ENCODE assay signal across 8 cellular contexts in the genomic region with DNA sequence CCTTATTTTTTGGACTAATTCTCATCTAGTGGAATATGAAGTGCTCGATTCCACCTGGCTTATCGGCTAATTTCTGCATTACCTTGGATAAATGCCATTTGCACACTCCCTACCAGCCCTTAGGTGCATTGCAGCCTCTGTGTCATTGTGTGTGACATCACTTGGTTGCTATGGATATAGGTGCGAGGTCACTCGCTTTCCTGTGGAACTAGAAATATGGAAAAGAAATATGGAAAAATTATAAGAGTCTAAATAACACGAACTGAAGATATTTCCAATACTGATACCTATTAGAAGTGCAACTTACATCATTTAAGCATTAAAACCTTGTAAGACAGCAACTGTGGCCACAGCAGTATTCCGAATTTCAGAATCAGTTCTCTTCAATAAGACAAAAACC. TPM values are rescaled to one million over a fixed set of nuclear protein-coding genes. Genes with fewer than 3 reads are reported as not detected.
DNase-seq lines count a peak whose midpoint lies in the region; TF ChIP-seq lines count a peak whose summit lies in the region.

No MANE protein-coding gene starts in this region.

- H3K4me2 ChIP-seq in OCI-LY7 (ENCODE audit: low read length): peak overlapping the region; percentile 86

- CTCF ChIA-PET in OCI-LY7 (lab: Charles Lee; ENCODE audit: unreplicated experiment): no interaction called here

- POLR2A ChIA-PET in OCI-LY7 (lab: Charles Lee): interaction anchor here (0.7 to 1.4 kb wide), 2 partner anchors 23 to 363 kb away, joined by 3 to 4 read pairs; no protein-coding TSS in a partner anchor

- H3K4me1 ChIP-seq in cardiac muscle cell (ENCODE audit: low read depth) (peaks cover 14% of the 10 kb centered on the region), OCI-LY7 (ENCODE audit: insufficient read depth, low read length, poor library complexity, severe bottlenecking) (peaks cover 25% of the 10 kb centered on the region)

- H3K79me2 ChIP-seq in OCI-LY7 (ENCODE audit: insufficient read depth, low read depth, low read length): peaks cover 68% of the 10 kb centered on the region

- no peaks in the 10 kb centered on the region for H3K27me3 ChIP-seq in cardiac muscle cell

- DNase-seq in cardiac muscle cell (ENCODE audit: low read depth in 1 of 2, low spot score in 1 of 2) (peak in 1 of 2 donors; percentile 43), cardiac septum (ENCODE audit: low spot score) (no peak), OCI-LY7 (ENCODE audit: low spot score) (peak; percentile 30), endothelial cell (ENCODE audit: low spot score) (no peak), osteocyte (ENCODE audit: extremely low spot score, unreplicated experiment) (no peak), foreskin melanocyte (no peak), activated gamma-delta T cell (lab: John Stamatoyannopoulos, UW) (no peak)
- no peak for DNase-seq in effector CD4-positive, alpha-beta T cell

- peak overlapping the region; percentile 67 for H3K4me3 ChIP-seq in cardiac muscle cell
- peak overlapping the region; percentile 96 for H3K4me3 ChIP-seq in OCI-LY7 (ENCODE audit: low read depth, low read length, poor library complexity, severe bottlenecking)

- H3K9me3 ChIP-seq in cardiac muscle cell (ENCODE audit: low read depth) (no peaks in the 10 kb centered on the region), OCI-LY7 (ENCODE audit: low read length) (peaks cover 8% of the 10 kb centered on the region; the same call in 1 of the 2 replicates)

- no peak for TF ChIP-seq CTCF in cardiac muscle cell (IDR thresholded peaks at IDR 0.05; ENCODE audit: low read depth, low read length)
- no peak for TF ChIP-seq CTCF in OCI-LY7 (conservative IDR thresholded peaks at IDR 0.05; ENCODE audit: low read length)
- no peak for TF ChIP-seq CTCF in endothelial cell (IDR thresholded peaks at IDR 0.05; ENCODE audit: unreplicated experiment)
- no peak for TF ChIP-seq CTCF in osteocyte (IDR thresholded peaks at IDR 0.05)

- H3K27ac Mint-ChIP-seq in endothelial cell (ENCODE audit: unreplicated experiment): peak overlapping the region; percentile 99
- H3K27ac Mint-ChIP-seq in osteocyte (ENCODE audit: unreplicated experiment): peak overlapping the region; percentile 90

- H3K36me3 Mint-ChIP-seq in endothelial cell (ENCODE audit: low read depth, unreplicated experiment) (peaks cover 28% of the 10 kb centered on the region), osteocyte (ENCODE audit: unreplicated experiment) (peaks cover 27% of the 10 kb centered on the region)

- H3K4me1 Mint-ChIP-seq in endothelial cell (ENCODE audit: unreplicated experiment) (peaks cover 31% of the 10 kb centered on the region), osteocyte (ENCODE audit: unreplicated experiment) (peaks cover 55% of the 10 kb centered on the region)

- peak overlapping the region; percentile 99 for H3K4me3 Mint-ChIP-seq in endothelial cell (ENCODE audit: unreplicated experiment)
- H3K4me3 Mint-ChIP-seq in osteocyte (ENCODE audit: unreplicated experiment): peak overlapping the region; percentile 88

- H3K36me3 ChIP-seq in cardiac muscle cell (peaks cover 4% of the 10 kb centered on the region), OCI-LY7 (ENCODE audit: insufficient read depth, low read length) (peaks cover 62% of the 10 kb centered on the region)

- H3K9me2 ChIP-seq in OCI-LY7 (ENCODE audit: insufficient read depth, low read length): no peaks in the 10 kb centered on the region

- no peak overlapping the region for H2AFZ ChIP-seq in OCI-LY7 (ENCODE audit: low read length)

- H3K27me3 Mint-ChIP-seq in endothelial cell (ENCODE audit: unreplicated experiment): peaks cover 14% of the 10 kb centered on the region
- no peaks in the 10 kb centered on the region for H3K27me3 Mint-ChIP-seq in osteocyte (ENCODE audit: unreplicated experiment)

- H3K27ac ChIP-seq in cardiac muscle cell: no peak overlapping the region
- no peak overlapping the region for H3K27ac ChIP-seq in OCI-LY7 (ENCODE audit: low read depth, low read length, poor library complexity, severe bottlenecking)

- H3K9me3 Mint-ChIP-seq in endothelial cell (ENCODE audit: unreplicated experiment): no peaks in the 10 kb centered on the region
- peaks cover 4% of the 10 kb centered on the region for H3K9me3 Mint-ChIP-seq in osteocyte (ENCODE audit: unreplicated experiment)

- TSS peak; percentile 65 for BruUV-seq in OCI-LY7 (replicated peaks; lab: Mats Ljungman, UMichigan)

- intact Hi-C loops in cardiac septum (cut with DNase I): no loop called here
- intact Hi-C loops in OCI-LY7 (cut with micrococcal nuclease; ENCODE audit: unreplicated experiment): loop anchor here (5.0 kb wide), 1 partner anchor 310 kb away; a partner anchor contains a TSS

- H4K20me1 ChIP-seq in OCI-LY7 (ENCODE audit: insufficient read depth, low read length): peaks cover 38% of the 10 kb centered on the region

RNA-seq across cellular contexts. Expression of a gene that starts 2.0 kb away (rescaled TPM):
- 90.5 and 97.9 TPM in 2 replicates for total RNA-seq in cardiac muscle cell
- polyA plus RNA-seq in cardiac muscle cell: 25.0 and 29.2 TPM in 2 replicates
- 183 TPM for total RNA-seq in cardiac septum
- total RNA-seq in OCI-LY7 (2014; rRNA removed; shearing (Covaris generic)): 42.6 and 45.5 TPM in 2 replicates
- total RNA-seq in OCI-LY7 (2022): 109 and 126 TPM in 2 replicates
- total RNA-seq in endothelial cell (ENCODE audit: unreplicated experiment): 136 TPM
- total RNA-seq in osteocyte: 151 and 154 TPM in 2 replicates

RNA-seq across cellular contexts. Expression of a gene that starts 52.7 kb away (rescaled TPM):
- 17.3 and 33.5 TPM in 2 replicates for total RNA-seq in cardiac muscle cell
- 13.3 and 28.2 TPM in 2 replicates for polyA plus RNA-seq in cardiac muscle cell
- total RNA-seq in cardiac septum: 0.51 TPM
- total RNA-seq in OCI-LY7 (2014; rRNA removed; shearing (Covaris generic)): 1.3 TPM in 1 of 2 replicates, not detected in the other
- 0.44 TPM in 1 of 2 replicates, not detected in the other for total RNA-seq in OCI-LY7 (2022)
- 15.6 TPM for total RNA-seq in endothelial cell (ENCODE audit: unreplicated experiment)
- 0.31 and 0.89 TPM in 2 replicates for total RNA-seq in osteocyte

RNA-seq across cellular contexts. Expression of a gene that starts 54.4 kb away (rescaled TPM):
- total RNA-seq in cardiac muscle cell: 1,267 and 1,807 TPM in 2 replicates
- polyA plus RNA-seq in cardiac muscle cell: 2,642 and 3,793 TPM in 2 replicates
- 2,571 TPM for total RNA-seq in cardiac septum
- total RNA-seq in OCI-LY7 (2014; rRNA removed; shearing (Covaris generic)): 133 and 204 TPM in 2 replicates
- 349 and 470 TPM in 2 replicates for total RNA-seq in OCI-LY7 (2022)
- 581 TPM for total RNA-seq in endothelial cell (ENCODE audit: unreplicated experiment)
- total RNA-seq in osteocyte: 251 and 252 TPM in 2 replicates
